Comparison of ENCODE assay signal across 1 cellular context in genomic region chr16:57039148-57039812, GRCh38.
TF ChIP-seq lines count a peak whose summit lies in the region.

No MANE protein-coding gene starts in this region.

TF ChIP-seq in GM12878, 131 proteins besides CTCF, POLR2A, EP300 and RAD21:
- TF ChIP-seq SPI1 (IDR thresholded peaks at IDR 0.05; ENCODE audit: borderline replicate concordance, insufficient read depth, low read depth, low read length) (peak; percentile 58; the same call in 1 of the 2 replicates), KAT2A (conservative IDR thresholded peaks at IDR 0.05; ENCODE audit: control insufficient read depth, low read depth, low read length) (no peak), TCF12 (IDR thresholded peaks at IDR 0.05; ENCODE audit: low read depth, low read length) (peak; percentile 70; the same call in 1 of the 2 replicates), CUX1 (IDR thresholded peaks at IDR 0.05; ENCODE audit: insufficient replicate concordance, low read depth, low read length) (peak; percentile 24), YBX1 (IDR thresholded peaks at IDR 0.05) (no peak), ETV6 (conservative IDR thresholded peaks at IDR 0.05 in 1 of 2, IDR thresholded peaks at IDR 0.05 in 1 of 2; ENCODE audit: borderline replicate concordance in 1 of 2, low read depth in 1 of 2) (peak in 1 of 2 experiments; percentile 64; a peak in 1 of 4 replicates), IKZF2 (IDR thresholded peaks at IDR 0.05) (peak in 1 of 2 experiments; percentile 23; a peak in 1 of 4 replicates), ZNF687 (IDR thresholded peaks at IDR 0.05) (peak; percentile 54), EED (IDR thresholded peaks at IDR 0.05; ENCODE audit: low read depth) (peak; percentile 27; the same call in 1 of the 2 replicates), IKZF1 (conservative IDR thresholded peaks at IDR 0.05) (peak; percentile 5; the same call in 1 of the 2 replicates)
TF ChIP-seq in GM12878: peak in this region for 8.
